Comparison of ENCODE assay signal across 8 cellular contexts in the genomic region with DNA sequence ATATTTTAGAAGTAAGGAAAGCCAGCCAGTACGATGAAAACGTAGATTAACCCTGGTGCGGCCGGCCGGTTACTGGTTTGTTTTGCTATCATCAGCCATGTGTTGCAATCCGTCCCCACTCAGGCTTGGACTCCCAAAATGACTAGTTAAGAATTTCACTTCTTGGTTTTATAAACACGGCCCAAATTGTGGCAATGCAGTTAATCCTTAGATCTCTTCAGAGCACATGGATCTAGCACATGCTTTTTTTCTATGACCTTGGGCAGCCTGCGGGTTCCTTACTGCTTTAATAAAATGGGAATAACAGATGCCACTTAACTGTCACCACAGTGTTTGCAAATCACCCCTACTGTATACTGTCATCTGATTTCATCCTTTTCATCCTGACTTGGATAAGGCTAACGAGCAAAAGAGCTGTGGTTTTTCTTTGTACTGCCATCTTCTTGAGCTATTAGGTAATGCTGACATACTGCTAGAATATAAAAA. TPM values are rescaled to one million over a fixed set of nuclear protein-coding genes. Genes with fewer than 3 reads are reported as not detected.
A peak's percentile ranks its signal among the peaks of the same experiment; 100 is the strongest.
DNase-seq lines count a peak whose midpoint lies in the region; ATAC-seq and TF ChIP-seq lines count a peak whose summit lies in the region.

No MANE protein-coding gene starts in this region.

- H4K5ac ChIP-seq in mesendoderm (ENCODE audit: low read length), result no peak overlapping the region

- peak overlapping the region; percentile 93 for H3K9ac ChIP-seq in mesendoderm (ENCODE audit: low read length)

- ATAC-seq in upper lobe of left lung (ENCODE audit: low FRiP score in 2 of 2) (peak in 1 of 2 donors; percentile 31), HG03135 (IDR thresholded peaks at IDR 0.05; ENCODE audit: unreplicated experiment) (no peak)

- in situ Hi-C loops in GM13976 (cut with MboI; ENCODE audit: low sequenced_read_pairs, unreplicated experiment), result no loop called here

- peaks cover 6% of the 10 kb centered on the region for H3K4me1 ChIP-seq in mesendoderm (ENCODE audit: control insufficient read depth, low read depth, low read length)
- H3K4me1 ChIP-seq in upper lobe of left lung, result peaks cover 22 to 31% (median 27%) of the 10 kb centered on the region in 4 donors

- H2BK120ac ChIP-seq in mesendoderm (ENCODE audit: low read depth, low read length), result no peak overlapping the region

- peak overlapping the region; percentile 33 for H3K27ac ChIP-seq in AG04450 (ENCODE audit: low read depth, low read length)
- H3K27ac ChIP-seq in cingulate gyrus (ENCODE audit: low read depth, low read length), result peak overlapping the region; percentile 15
- no peak overlapping the region for H3K27ac ChIP-seq in mesendoderm (ENCODE audit: low read depth, low read length)
- peak overlapping the region; percentile 97 to 100 (median 99) for H3K27ac ChIP-seq in upper lobe of left lung

- H3K18ac ChIP-seq in mesendoderm (ENCODE audit: low read length), result no peak overlapping the region

- H3K27me3 ChIP-seq in AG04450 (ENCODE audit: control insufficient read depth, insufficient read depth, low read length) (no peaks in the 10 kb centered on the region), mesendoderm (ENCODE audit: insufficient read depth, low read length, poor library complexity) (no peaks in the 10 kb centered on the region), upper lobe of left lung (no peaks in the 10 kb centered on the region)

- POLR2A ChIA-PET in AG04450 (lab: Yijun Ruan, JAX), result interaction anchor here (0.6 to 1.3 kb wide), 3 partner anchors 95 to 699 kb away, joined by 3 to 5 read pairs (median 3); a partner anchor contains a TSS

- H3K79me1 ChIP-seq in mesendoderm (ENCODE audit: low read length), result peaks cover 16% of the 10 kb centered on the region

- TF ChIP-seq EP300 in upper lobe of left lung (IDR thresholded peaks at IDR 0.05), result no peak

- H3K36me3 ChIP-seq in mesendoderm (ENCODE audit: control insufficient read depth, insufficient read depth, low read length), result no peaks in the 10 kb centered on the region
- H3K36me3 ChIP-seq in upper lobe of left lung, result no peaks in the 10 kb centered on the region

- H3K56ac ChIP-seq in mesendoderm (ENCODE audit: low read length), result peak overlapping the region; percentile 39

- H3K4me2 ChIP-seq in mesendoderm (ENCODE audit: low read length), result peak overlapping the region; percentile 53

- H3K9me3 ChIP-seq in AG04450 (ENCODE audit: control insufficient read depth, insufficient read depth, low read length) (no peaks in the 10 kb centered on the region), upper lobe of left lung (no peaks in the 10 kb centered on the region)

- peak overlapping the region; percentile 78 for H3K4me3 ChIP-seq in AG04450 (ENCODE audit: low read depth, low read length)
- peak overlapping the region; percentile 6 for H3K4me3 ChIP-seq in mesendoderm (ENCODE audit: low read length)
- peak overlapping the region; percentile 64 to 89 (median 74) for H3K4me3 ChIP-seq in upper lobe of left lung

- no peak overlapping the region for H2BK15ac ChIP-seq in mesendoderm (replicated peaks; ENCODE audit: low read depth)

- CTCF ChIA-PET in AG04450 (lab: Charles Lee), result interaction anchor here (0.6 to 1.9 kb wide), 6 partner anchors 35 to 1515 kb away, joined by 3 to 12 read pairs (median 4); a partner anchor contains a TSS

- H4K8ac ChIP-seq in mesendoderm (ENCODE audit: low read depth, low read length), result no peak overlapping the region

- H3K23ac ChIP-seq in mesendoderm (ENCODE audit: low read length), result peak overlapping the region; percentile 19

- no peak overlapping the region for H2AK5ac ChIP-seq in mesendoderm (ENCODE audit: low read length)

- H3K79me2 ChIP-seq in mesendoderm (ENCODE audit: control insufficient read depth, insufficient read depth, low read length), result peaks cover 20% of the 10 kb centered on the region

- WGBS in mesendoderm (ENCODE audit: extremely low coverage, insufficient coverage, low lambda C conversion rate), result no CpG with 5 or more reads among the region's 9 CpGs
- 2 to 4% methylated on average over 9 of the region's 9 CpGs for WGBS in upper lobe of left lung, 2 donors

- no peak overlapping the region for H3K4ac ChIP-seq in mesendoderm (ENCODE audit: low read depth, low read length)

- no peak overlapping the region for H2BK5ac ChIP-seq in mesendoderm (ENCODE audit: low read length)

- TF ChIP-seq CTCF in AG04450 (IDR thresholded peaks at IDR 0.05; ENCODE audit: low read depth, low read length) (no peak), GM13976 (IDR thresholded peaks at IDR 0.05; ENCODE audit: borderline replicate concordance, control extremely low read depth, extremely low read depth, insufficient read depth, missing control alignments) (no peak), upper lobe of left lung (IDR thresholded peaks at IDR 0.05) (no peak)

- DNase-seq in AG04450 (ENCODE audit: low read depth, low spot score), result no peak
- DNase-seq in GM13976 (ENCODE audit: low spot score), result peak; percentile 48
- DNase-seq in OCI-M1 (lab: John Stamatoyannopoulos, UW), result peak; percentile 90
- peak; percentile 7 for DNase-seq in mesendoderm
- peak in 1 of 2 donors; percentile 46 for DNase-seq in upper lobe of left lung
- no peak for DNase-seq in stimulated activated naive CD4-positive, alpha-beta T cell treated with Interleukin-2 at 50 U/mL for 16 hours (lab: John Stamatoyannopoulos, UW)

- TF ChIP-seq POLR2A in upper lobe of left lung (IDR thresholded peaks at IDR 0.05), result no peak

RNA-seq across cellular contexts. Expression of a gene that starts 1.5 kb away (rescaled TPM):
- 23.2 and 31.9 TPM in 2 replicates for polyA plus RNA-seq in AG04450 (2011; rRNA removed)
- 9.4 and 17.5 TPM in 2 replicates for polyA minus RNA-seq in AG04450 (2011; rRNA and poly(A)+ RNA removed)
- 20.2 TPM for polyA plus RNA-seq in mesendoderm (2013, experiment 1 of 2)
- polyA plus RNA-seq in mesendoderm (2013, experiment 2 of 2), result 19.9 TPM
- 100 to 1,000 TPM in 3 of 6 donors, 10 to 100 TPM in 3; 66.9 to 212 (median 108) TPM for total RNA-seq in upper lobe of left lung

Comparison
In these comparisons a context has a peak if more than half of its experiments do, and no peak if none do; other contexts are left out.
1. DNase-seq: peak in GM13976 (single experiment), OCI-M1 (single experiment) and mesendoderm (single experiment); none in AG04450 (single experiment) and stimulated activated naive CD4-positive, alpha-beta T cell treated with Interleukin-2 at 50 U/mL for 16 hours (single experiment).
2. H3K4me3 ChIP-seq: peak in every context shown above with its lines; median percentile 78 in AG04450; 74 in upper lobe of left lung; 6 in mesendoderm.